ENCODE assay signal across 13 cellular contexts in the genomic region with DNA sequence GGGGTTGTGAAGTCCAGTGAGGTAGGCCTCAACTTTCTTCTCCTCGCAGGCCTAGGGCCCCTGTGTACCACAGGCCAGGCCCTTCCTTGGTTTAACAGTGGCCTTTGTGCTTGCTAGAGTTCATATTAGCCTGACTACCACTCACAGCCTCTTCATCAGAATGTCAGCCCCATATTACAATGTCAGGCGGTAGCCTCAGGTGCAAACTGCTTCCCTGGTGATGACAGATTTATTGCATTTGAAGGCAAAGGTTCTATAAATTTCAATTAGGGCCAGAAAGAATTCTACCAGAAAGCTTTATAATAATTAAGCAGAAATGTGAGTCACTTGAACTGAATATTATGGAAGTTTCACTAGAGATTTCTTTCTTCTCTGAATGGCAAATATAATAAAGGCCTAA.
DNase-seq lines count a peak whose midpoint lies in the region; ATAC-seq, FAIRE-seq and TF ChIP-seq lines count a peak whose summit lies in the region.
"Had no signal": no experiment of that assay in that cellular context is flagged by ENCODE, and none has a peak within 500 bp of the region (broad histone marks: within the 10 kb centered on the region; RNA-seq: fewer than 3 reads in every experiment).

No MANE protein-coding gene starts in this region.

- H3K9ac ChIP-seq in K562 (ENCODE audit: insufficient read depth in 1 of 2, low read depth in 2 of 2, low read length in 2 of 2) (no peak overlapping the region), neural cell (ENCODE audit: low read length) (no peak overlapping the region)
- H3K9ac ChIP-seq: BLaER1 treated with 17β-estradiol and CSF1 and Interleukin-3, amounts not matched to agents 10 nM and 100 nM had no signal

- BruUV-seq in K562 (replicated peaks; lab: Mats Ljungman, UMichigan), result no TSS peak

- no peaks in the 10 kb centered on the region for H4K20me1 ChIP-seq in K562 (replicated peaks; ENCODE audit: control insufficient read depth, insufficient read depth, low read length)
- no peaks in the 10 kb centered on the region for H4K20me1 ChIP-seq in neural cell (ENCODE audit: insufficient read depth)
- H4K20me1 ChIP-seq: BLaER1 treated with 17β-estradiol and CSF1 and Interleukin-3, amounts not matched to agents 10 nM and 100 nM had no signal

- TF ChIP-seq CTCF in K562 (IDR thresholded peaks at IDR 0.05 in 2 of 3, conservative IDR thresholded peaks at IDR 0.05 in 1 of 3; ENCODE audit: insufficient read depth in 2 of 3, low read depth in 1 of 3, low read length in 3 of 3) (no peak), neural cell (IDR thresholded peaks at IDR 0.05; ENCODE audit: poor library complexity, severe bottlenecking) (no peak)

- peak; percentile 16; the same call in 2 of the 3 replicates for ATAC-seq in K562
- ATAC-seq: CD8-positive, alpha-beta T cell; GM23338 had no signal

- peak; percentile 2 for DNase-seq in NCI-H2227 (lab: John Stamatoyannopoulos, UW; ENCODE audit: unreplicated experiment)
- no peak for DNase-seq in NCI-H2227 treated with DMSO at 0.1 percent for 48 hours (lab: John Stamatoyannopoulos, UW)
- DNase-seq in K562 (ENCODE audit: extremely low read depth in 1 of 4, low spot score in 3 of 4), result no peak
- no peak for DNase-seq in cardiac septum (ENCODE audit: low spot score)
- DNase-seq in NCI-H82 treated with DMSO at 0.1 percent for 48 hours (lab: John Stamatoyannopoulos, UW; ENCODE audit: unreplicated experiment), result no peak
- DNase-seq: Calu3; CD8-positive, alpha-beta T cell; DMS79 treated with DMSO at 0.1 percent for 48 hours; GF-D8; H7 had no signal

- TF ChIP-seq RAD21 in K562 (CRISPR knock-in tag; conservative IDR thresholded peaks at IDR 0.05 in 1 of 2, IDR thresholded peaks at IDR 0.05 in 1 of 2), result no peak
- TF ChIP-seq RAD21 in neural cell (conservative IDR thresholded peaks at IDR 0.05), result no peak

- intact Hi-C loops in K562 (cut with micrococcal nuclease) (no loop called here), cardiac septum (cut with DNase I) (no loop called here)

- POLR2A ChIA-PET in K562 (lab: Yijun Ruan, JAX), result no interaction called here

- no peaks in the 10 kb centered on the region for H3K9me2 ChIP-seq in neural cell (ENCODE audit: insufficient read depth, low read length)

- CTCF ChIA-PET in K562 (lab: Yijun Ruan, JAX; ENCODE audit: low intra/inter-chr PET ratio), result no interaction called here

- H3K4me2 ChIP-seq in K562 (ENCODE audit: insufficient read depth, low read length) (no peak overlapping the region), neural cell (ENCODE audit: low read length) (no peak overlapping the region)
- H3K4me2 ChIP-seq: BLaER1 treated with 17β-estradiol and CSF1 and Interleukin-3, amounts not matched to agents 10 nM and 100 nM; GM23338 had no signal

- H3K4me3 ChIP-seq in K562, result no peak overlapping the region
- no peak overlapping the region for H3K4me3 ChIP-seq in neural cell (ENCODE audit: low read length)
- H3K4me3 ChIP-seq: BLaER1 treated with 17β-estradiol and CSF1 and Interleukin-3, amounts not matched to agents 10 nM and 100 nM; GM23338 had no signal

- H3K36me3 ChIP-seq in K562 (ENCODE audit: control insufficient read depth, insufficient read depth, low read length) (no peaks in the 10 kb centered on the region), neural cell (ENCODE audit: insufficient read depth, low read length) (no peaks in the 10 kb centered on the region)
- H3K36me3 ChIP-seq: BLaER1 treated with 17β-estradiol and CSF1 and Interleukin-3, amounts not matched to agents 10 nM and 100 nM had no signal

- TF ChIP-seq EP300 in K562 (IDR thresholded peaks at IDR 0.05; ENCODE audit: low read length) (no peak), neural cell (conservative IDR thresholded peaks at IDR 0.05; ENCODE audit: poor library complexity, severe bottlenecking) (peak; percentile 39)

- H3F3A ChIP-seq in neural cell (ENCODE audit: insufficient read depth, low read length, poor library complexity, severe bottlenecking), result no peaks in the 10 kb centered on the region

- in situ Hi-C loops in K562 (cut with MboI), result no loop called here

- H3K27me3 ChIP-seq in K562 (ENCODE audit: control insufficient read depth in 2 of 2, insufficient read depth in 2 of 2, low read length in 2 of 2) (no peaks in the 10 kb centered on the region), neural cell (ENCODE audit: insufficient read depth, low read depth, low read length) (no peaks in the 10 kb centered on the region)
- H3K27me3 ChIP-seq: BLaER1 treated with 17β-estradiol and CSF1 and Interleukin-3, amounts not matched to agents 10 nM and 100 nM had no signal

- H3K4me1 ChIP-seq in K562 (replicated peaks in 1 of 2; ENCODE audit: control insufficient read depth in 2 of 2, insufficient read depth in 2 of 2, low read length in 2 of 2), result no peaks in the 10 kb centered on the region
- H3K4me1 ChIP-seq: BLaER1 treated with 17β-estradiol and CSF1 and Interleukin-3, amounts not matched to agents 10 nM and 100 nM had no signal

- FAIRE-seq in K562 (lab: Jason Lieb, UNC), result no peak

- H3K27ac ChIP-seq in K562 (ENCODE audit: extremely low read depth, low read depth, low read length) (no peak overlapping the region), neural cell (ENCODE audit: low read length) (no peak overlapping the region)
- H3K27ac ChIP-seq: BLaER1 treated with 17β-estradiol and CSF1 and Interleukin-3, amounts not matched to agents 10 nM and 100 nM had no signal

- H3K9me3 ChIP-seq in K562 (replicated peaks; ENCODE audit: control insufficient read depth, insufficient read depth, low read depth, low read length) (no peaks in the 10 kb centered on the region), neural cell (ENCODE audit: low read length) (no peaks in the 10 kb centered on the region)
- H3K9me3 ChIP-seq: BLaER1 treated with 17β-estradiol and CSF1 and Interleukin-3, amounts not matched to agents 10 nM and 100 nM had no signal

- TF ChIP-seq POLR2A in K562 (conservative IDR thresholded peaks at IDR 0.05), result no peak

- 7% methylated on average over 2 of the region's 2 CpGs for WGBS in K562 (ENCODE audit: insufficient coverage, low coverage, missing lambda C conversion rate)

- H2AFZ ChIP-seq in K562 (ENCODE audit: low read depth, low read length), result no peak overlapping the region
- H2AFZ ChIP-seq in neural cell (ENCODE audit: low read depth, low read length), result no peak overlapping the region
- H2AFZ ChIP-seq: GM23338 had no signal

- H3K79me2 ChIP-seq in K562 (ENCODE audit: control insufficient read depth, insufficient read depth, low read length), result no peaks in the 10 kb centered on the region
- H3K79me2 ChIP-seq in neural cell (replicated peaks; ENCODE audit: insufficient read depth, low read length), result no peaks in the 10 kb centered on the region

- no peaks in the 10 kb centered on the region for H3K9me1 ChIP-seq in K562 (ENCODE audit: control insufficient read depth, insufficient read depth, low read length)

TF ChIP-seq in K562, 482 proteins besides CTCF, POLR2A, EP300 and RAD21 (continues in another document):
- TF ChIP-seq NFE2 (IDR thresholded peaks at IDR 0.05; ENCODE audit: low read depth) (no peak), MEIS2 (IDR thresholded peaks at IDR 0.05; ENCODE audit: partially characterized antibody) (peak; percentile 78), RBM25 (IDR thresholded peaks at IDR 0.05; ENCODE audit: low read depth, low read length, severe bottlenecking) (no peak)
- TF ChIP-seq, protein P1, sequence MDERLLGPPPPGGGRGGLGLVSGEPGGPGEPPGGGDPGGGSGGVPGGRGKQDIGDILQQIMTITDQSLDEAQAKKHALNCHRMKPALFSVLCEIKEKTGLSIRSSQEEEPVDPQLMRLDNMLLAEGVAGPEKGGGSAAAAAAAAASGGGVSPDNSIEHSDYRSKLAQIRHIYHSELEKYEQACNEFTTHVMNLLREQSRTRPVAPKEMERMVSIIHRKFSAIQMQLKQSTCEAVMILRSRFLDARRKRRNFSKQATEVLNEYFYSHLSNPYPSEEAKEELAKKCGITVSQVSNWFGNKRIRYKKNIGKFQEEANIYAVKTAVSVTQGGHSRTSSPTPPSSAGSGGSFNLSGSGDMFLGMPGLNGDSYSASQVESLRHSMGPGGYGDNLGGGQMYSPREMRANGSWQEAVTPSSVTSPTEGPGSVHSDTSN (CRISPR knock-in tag; IDR thresholded peaks at IDR 0.05; ENCODE audit: low read depth), result no peak
- TF ChIP-seq, protein P1 (tag; conservative IDR thresholded peaks at IDR 0.05; ENCODE audit: low read depth), result peak; percentile 57

TF ChIP-seq in neural cell, 6 proteins besides CTCF, POLR2A, EP300 and RAD21 (continues in another document):
- TF ChIP-seq MXI1 (conservative IDR thresholded peaks at IDR 0.05; ENCODE audit: poor library complexity, severe bottlenecking), result no peak
- no peak for TF ChIP-seq POLR2AphosphoS5 (IDR thresholded peaks at IDR 0.05)
- TF ChIP-seq EZH2 (IDR thresholded peaks at IDR 0.05; ENCODE audit: borderline replicate concordance, insufficient read depth, low read length, poor library complexity, severe bottlenecking), result no peak
- TF ChIP-seq TAF1 (IDR thresholded peaks at IDR 0.05; ENCODE audit: low read depth), result no peak
- TF ChIP-seq SMC3 (conservative IDR thresholded peaks at IDR 0.05; ENCODE audit: poor library complexity), result no peak
